26 cellular contexts compared by ENCODE assay signal in genomic region chr5:170438581-170438980, GRCh38. TPM values are rescaled to one million over a fixed set of nuclear protein-coding genes. Genes with fewer than 3 reads are reported as not detected.
DNase-seq lines count a peak whose midpoint lies in the region; ATAC-seq, FAIRE-seq and TF ChIP-seq lines count a peak whose summit lies in the region.
"Had no signal": no experiment of that assay in that cellular context is flagged by ENCODE, and none has a peak within 500 bp of the region (broad histone marks: within the 10 kb centered on the region; RNA-seq: fewer than 3 reads in every experiment).

No MANE protein-coding gene starts in this region.

- no peaks in the 10 kb centered on the region for H3K36me3 ChIP-seq in K562 (ENCODE audit: control insufficient read depth, insufficient read depth, low read length)
- H3K36me3 ChIP-seq: BLaER1 treated with 17β-estradiol and CSF1 and Interleukin-3, amounts not matched to agents 10 nM and 100 nM; MG63; SJSA1 had no signal

- H3K4me3 ChIP-seq in A549 (no peak overlapping the region), K562 (no peak overlapping the region)
- H3K4me3 ChIP-seq: BLaER1 treated with 17β-estradiol and CSF1 and Interleukin-3, amounts not matched to agents 10 nM and 100 nM; MG63; SJSA1 had no signal

- H3K9me3 Mint-ChIP-seq in osteocyte (ENCODE audit: unreplicated experiment): no peaks in the 10 kb centered on the region
- H3K9me3 Mint-ChIP-seq: CD4-positive, alpha-beta T cell had no signal

- CTCF ChIA-PET in A549 (lab: Yijun Ruan, JAX) (interaction anchor here (0.6 to 2.6 kb wide), 7 partner anchors 18 to 200 kb away, joined by 3 to 25 read pairs (median 4); no protein-coding TSS in a partner anchor), K562 (lab: Yijun Ruan, JAX; ENCODE audit: low intra/inter-chr PET ratio) (no interaction called here)

- no peaks in the 10 kb centered on the region for H4K20me1 ChIP-seq in K562 (replicated peaks; ENCODE audit: control insufficient read depth, insufficient read depth, low read length)

- TF ChIP-seq RAD21 in A549 (conservative IDR thresholded peaks at IDR 0.05 in 1 of 2, IDR thresholded peaks at IDR 0.05 in 1 of 2) (no peak), K562 (CRISPR knock-in tag; conservative IDR thresholded peaks at IDR 0.05 in 1 of 2, IDR thresholded peaks at IDR 0.05 in 1 of 2) (no peak)

- ATAC-seq in A549 (no peak), K562 (no peak), left lobe of liver (no peak), HG03378 (IDR thresholded peaks at IDR 0.05; ENCODE audit: unreplicated experiment) (no peak), HG03442 (IDR thresholded peaks at IDR 0.05; ENCODE audit: unreplicated experiment) (no peak), HG03175 (IDR thresholded peaks at IDR 0.05; ENCODE audit: unreplicated experiment) (no peak)
- ATAC-seq: PC-3 had no signal

- H3K27ac ChIP-seq in A549: no peak overlapping the region
- no peak overlapping the region for H3K27ac ChIP-seq in K562 (ENCODE audit: extremely low read depth, low read depth, low read length)
- H3K27ac ChIP-seq: BLaER1 treated with 17β-estradiol and CSF1 and Interleukin-3, amounts not matched to agents 10 nM and 100 nM; SJSA1 had no signal

- 74% methylated on average over 7 of the region's 8 CpGs for WGBS in A549 (ENCODE audit: missing lambda C conversion rate)
- WGBS in K562 (ENCODE audit: insufficient coverage, low coverage, missing lambda C conversion rate): 5% methylated on average over 7 of the region's 8 CpGs

- no peak overlapping the region for H3K4me3 Mint-ChIP-seq in osteocyte (ENCODE audit: unreplicated experiment)
- H3K4me3 Mint-ChIP-seq: CD4-positive, alpha-beta T cell had no signal

- BruUV-seq in K562 (replicated peaks; lab: Mats Ljungman, UMichigan): no TSS peak

- peaks cover 0 to 24% of the 10 kb centered on the region in 2 experiments; a peak in 2 of 5 replicates for H3K27me3 ChIP-seq in K562 (ENCODE audit: control insufficient read depth in 2 of 2, insufficient read depth in 2 of 2, low read length in 2 of 2)
- H3K27me3 ChIP-seq: BLaER1 treated with 17β-estradiol and CSF1 and Interleukin-3, amounts not matched to agents 10 nM and 100 nM; MG63; SJSA1 had no signal

- in situ Hi-C loops in K562 (cut with MboI): no loop called here

- H3K9me3 ChIP-seq in A549 (0 out of 3 replicates have a peak, but pooled peaks cover under 1% of the 10 kb centered on the region), K562 (replicated peaks; ENCODE audit: control insufficient read depth, insufficient read depth, low read depth, low read length) (no peaks in the 10 kb centered on the region)
- H3K9me3 ChIP-seq: BLaER1 treated with 17β-estradiol and CSF1 and Interleukin-3, amounts not matched to agents 10 nM and 100 nM; MG63; SJSA1 had no signal

- FAIRE-seq in A549 (lab: Jason Lieb, UNC) (no peak), K562 (lab: Jason Lieb, UNC) (no peak)
- FAIRE-seq: A204.1, D721Med, GM18507, HTR-8/SVneo had no signal

- no peak for DNase-seq in A549 (ENCODE audit: low read depth in 1 of 2, low spot score in 1 of 2)
- no peak for DNase-seq in K562 (ENCODE audit: extremely low read depth in 1 of 4, low spot score in 3 of 4)
- DNase-seq in left lobe of liver (ENCODE audit: low spot score): peak; percentile 16
- peak; percentile 72 for DNase-seq in osteocyte (ENCODE audit: extremely low spot score, unreplicated experiment)
- DNase-seq: AML-193; CD4-positive, alpha-beta T cell; GOT3; HCEC 1CT; KBM-7; MG63; NCI-H1105 treated with DMSO at 0.1 percent for 48 hours; NCI-H146; NCI-H1930; NCI-H2107; NCI-H774; PC-3 had no signal

- TF ChIP-seq CTCF in A549 (IDR thresholded peaks at IDR 0.05) (no peak), K562 (IDR thresholded peaks at IDR 0.05 in 2 of 3, conservative IDR thresholded peaks at IDR 0.05 in 1 of 3; ENCODE audit: insufficient read depth in 2 of 3, low read depth in 1 of 3, low read length in 3 of 3) (no peak), osteocyte (IDR thresholded peaks at IDR 0.05) (no peak)

- no peaks in the 10 kb centered on the region for H3K27me3 Mint-ChIP-seq in osteocyte (ENCODE audit: unreplicated experiment)
- H3K27me3 Mint-ChIP-seq: CD4-positive, alpha-beta T cell had no signal

- H3K4me2 ChIP-seq in A549: no peak overlapping the region
- H3K4me2 ChIP-seq in K562 (ENCODE audit: insufficient read depth, low read length): no peak overlapping the region
- H3K4me2 ChIP-seq: BLaER1 treated with 17β-estradiol and CSF1 and Interleukin-3, amounts not matched to agents 10 nM and 100 nM had no signal

- TF ChIP-seq POLR2A in A549 (IDR thresholded peaks at IDR 0.05; ENCODE audit: low read length): no peak
- no peak for TF ChIP-seq POLR2A in K562 (conservative IDR thresholded peaks at IDR 0.05)

- H3K36me3 Mint-ChIP-seq in osteocyte (ENCODE audit: unreplicated experiment): no peaks in the 10 kb centered on the region

- H3K79me2 ChIP-seq in K562 (ENCODE audit: control insufficient read depth, insufficient read depth, low read length): no peaks in the 10 kb centered on the region

- H3K27ac Mint-ChIP-seq in osteocyte (ENCODE audit: unreplicated experiment): no peak overlapping the region
- H3K27ac Mint-ChIP-seq: CD4-positive, alpha-beta T cell had no signal

- POLR2A ChIA-PET in A549 (lab: Yijun Ruan, JAX): no interaction called here
- POLR2A ChIA-PET in K562 (lab: Yijun Ruan, JAX): no interaction called here

- H3K4me1 Mint-ChIP-seq in osteocyte (ENCODE audit: unreplicated experiment): peaks cover 6% of the 10 kb centered on the region

- H3K9me1 ChIP-seq in K562 (ENCODE audit: control insufficient read depth, insufficient read depth, low read length): no peaks in the 10 kb centered on the region

- H2AFZ ChIP-seq in K562 (ENCODE audit: low read depth, low read length): no peak overlapping the region

- TF ChIP-seq EP300 in A549 (IDR thresholded peaks at IDR 0.05) (no peak), K562 (IDR thresholded peaks at IDR 0.05; ENCODE audit: low read length) (no peak)

- intact Hi-C loops in K562 (cut with micrococcal nuclease): no loop called here

- no peak overlapping the region for H3K9ac ChIP-seq in K562 (ENCODE audit: insufficient read depth in 1 of 2, low read depth in 2 of 2, low read length in 2 of 2)
- H3K9ac ChIP-seq: BLaER1 treated with 17β-estradiol and CSF1 and Interleukin-3, amounts not matched to agents 10 nM and 100 nM had no signal

- H3K4me1 ChIP-seq in A549 (no peaks in the 10 kb centered on the region), K562 (replicated peaks in 1 of 2; ENCODE audit: control insufficient read depth in 2 of 2, insufficient read depth in 2 of 2, low read length in 2 of 2) (peaks cover 0 to 3% of the 10 kb centered on the region in 2 experiments; a peak in 1 of 5 replicates)
- H3K4me1 ChIP-seq: SJSA1 had no signal

TF ChIP-seq in A549, 52 proteins besides CTCF, POLR2A, EP300 and RAD21:
- TF ChIP-seq ZFP36 (IDR thresholded peaks at IDR 0.05; ENCODE audit: borderline replicate concordance, partially characterized antibody) (peak; percentile 23), MAX (IDR thresholded peaks at IDR 0.05) (no peak), EHF (CRISPR knock-in tag; IDR thresholded peaks at IDR 0.05) (no peak), POLR2AphosphoS2 (conservative IDR thresholded peaks at IDR 0.05; ENCODE audit: low read length) (no peak)

TF ChIP-seq in K562, 482 proteins besides CTCF, POLR2A, EP300 and RAD21:
- TF ChIP-seq ZFP36 (IDR thresholded peaks at IDR 0.05; ENCODE audit: low read depth, low read length, partially characterized antibody): peak; percentile 82
- TF ChIP-seq ZNF699 (CRISPR knock-in tag; IDR thresholded peaks at IDR 0.05; ENCODE audit: insufficient replicate concordance): no peak
- TF ChIP-seq ZNF347 (CRISPR knock-in tag; IDR thresholded peaks at IDR 0.05; ENCODE audit: low read depth): no peak
- no peak for TF ChIP-seq THRB (CRISPR knock-in tag; conservative IDR thresholded peaks at IDR 0.05)

RNA-seq across cellular contexts. Expression of gene KCNMB1, which starts 49.4 kb away (rescaled TPM):
- polyA plus RNA-seq in A549 (2011; rRNA removed): not detected in 2 replicates
- not detected in 2 replicates for polyA plus RNA-seq in A549 (2012; cell fraction: cytosol; rRNA removed)
- polyA plus RNA-seq in A549 (2012; cell fraction: nucleus; rRNA removed): not detected in 2 replicates
- polyA plus RNA-seq in A549 (2017; fragmentation: RNase III; extraction: RNeasy Plus Mini Kit Qiagen cat#74134 plus additional on column Dnase treatment): not detected in 3 replicates
- not detected in 2 replicates for polyA minus RNA-seq in A549 (2011; rRNA and poly(A)+ RNA removed)
- total RNA-seq in K562 (2011; cell fraction: chromatin; rRNA removed; ENCODE audit: low replicate concordance): not detected in 2 replicates
- total RNA-seq in K562 (2011; cell fraction: nucleolus; rRNA removed): not detected in 2 replicates
- not detected in 2 replicates for total RNA-seq in K562 (2011; cell fraction: nucleoplasm; rRNA removed)
- not detected in 2 replicates for total RNA-seq in K562 (2014; rRNA removed)
- total RNA-seq in K562 (2014; rRNA removed; fragmentation: Illumina TruSeq; extraction: Trizol): not detected in 2 replicates
- total RNA-seq in K562 (2015; rRNA removed; fragmentation: Illumina TruSeq; extraction: Trizol): not detected in 2 replicates
- total RNA-seq in K562 (2021): not detected in 2 replicates
- polyA plus RNA-seq in K562 (2011; rRNA removed): not detected in 2 replicates
- polyA plus RNA-seq in K562 (2011; cell fraction: cytosol; rRNA removed): not detected in 2 replicates
- polyA plus RNA-seq in K562 (2011; cell fraction: nucleus; rRNA removed): not detected in 2 replicates
- not detected in 2 replicates for polyA plus RNA-seq in K562 (2012)
- not detected in 2 replicates for polyA plus RNA-seq in K562 (2014; fragmentation: Illumina TruSeq; extraction: Trizol)
- not detected for polyA plus RNA-seq in K562 (2014; fragmentation: Nextera tagmentation; extraction: Ambion mirVana)
- not detected in 2 replicates for polyA plus RNA-seq in K562 (2014; rRNA removed)
- not detected in 2 replicates for polyA minus RNA-seq in K562 (2011; rRNA and poly(A)+ RNA removed)
- not detected in 2 replicates for polyA minus RNA-seq in K562 (2011; cell fraction: cytosol; rRNA and poly(A)+ RNA removed)
- not detected in 2 replicates for polyA minus RNA-seq in K562 (2011; cell fraction: nucleus; rRNA and poly(A)+ RNA removed)
- 0.23 TPM for total RNA-seq in left lobe of liver
- 3.3 and 3.5 TPM in 2 replicates for total RNA-seq in osteocyte
- total RNA-seq: G401, PC-3 had no signal

Comparison
In these comparisons a context has a peak if more than half of its experiments do, and no peak if none do; other contexts are left out.
1. DNase-seq: peak in left lobe of liver (single experiment) and osteocyte (single experiment); none in A549 (0 of 2) and K562 (0 of 4).
2. Of the 35 proteins assayed by ChIP-seq in both K562 and A549: peak only in K562: none; only in A549: none; in both: ZFP36; in neither: 34.